Comparison of ENCODE assay signal across 8 cellular contexts in the genomic region with DNA sequence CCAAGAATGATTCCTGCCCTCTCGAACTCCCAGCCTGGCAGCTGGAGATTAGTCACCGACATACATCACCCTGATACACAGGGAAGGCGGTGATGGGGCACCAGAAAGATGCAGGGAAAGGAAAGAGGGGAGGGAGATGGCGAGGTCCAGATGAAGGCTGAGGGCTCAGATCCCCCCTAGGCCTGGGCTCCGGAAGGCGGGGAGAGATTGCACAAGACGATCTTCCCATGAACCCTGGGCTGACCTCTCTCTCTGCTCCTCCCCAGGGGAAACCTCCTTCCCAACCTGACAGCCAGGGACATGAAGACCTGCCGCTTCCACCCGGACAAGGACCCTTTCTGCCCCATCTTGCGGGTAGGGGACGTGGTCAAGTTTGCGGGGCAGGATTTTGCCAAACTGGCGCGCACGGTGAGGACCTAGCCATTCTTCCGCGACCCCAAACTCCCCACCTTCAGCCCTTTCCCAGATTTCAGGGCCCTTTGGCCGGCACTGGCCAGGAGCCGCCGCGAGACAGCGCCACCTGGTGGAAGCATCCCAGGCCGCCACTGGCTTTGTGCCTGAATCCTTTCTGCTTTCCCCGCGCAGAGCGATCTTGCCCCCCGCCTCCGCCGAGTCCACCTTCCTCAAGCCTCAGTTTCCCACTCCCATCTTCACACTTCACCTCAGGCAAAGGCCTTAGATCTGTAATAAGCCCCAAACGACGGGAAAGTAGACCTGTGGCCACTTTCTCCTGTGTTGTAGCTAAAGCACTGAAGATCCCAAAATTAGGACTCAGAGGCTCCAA. TPM values are rescaled to one million over a fixed set of nuclear protein-coding genes. Genes with fewer than 3 reads are reported as not detected.
DNase-seq lines count a peak whose midpoint lies in the region; ATAC-seq and TF ChIP-seq lines count a peak whose summit lies in the region.

No MANE protein-coding gene starts in this region.

- no peak overlapping the region for H3K4me3 ChIP-seq in Caco-2 (ENCODE audit: low read depth, low read length)

- BruUV-seq in Caco-2 (replicated peaks; lab: Mats Ljungman, UMichigan) = no TSS peak

- CTCF ChIA-PET in Caco-2 (lab: Charles Lee) = interaction anchor here (1.2 kb wide), 1 partner anchor 125 kb away, joined by 4 read pairs; no protein-coding TSS in a partner anchor

- H3K9me3 ChIP-seq in Caco-2 = no peaks in the 10 kb centered on the region

- H3K9me3 Mint-ChIP-seq in Caco-2 (ENCODE audit: unreplicated experiment) = no peaks in the 10 kb centered on the region

- peaks cover 6% of the 10 kb centered on the region; the same call in 1 of the 2 replicates for H3K4me1 ChIP-seq in Caco-2

- H3K4me3 Mint-ChIP-seq in Caco-2 (ENCODE audit: unreplicated experiment) = no peak overlapping the region

- H3K27ac Mint-ChIP-seq in Caco-2 (ENCODE audit: unreplicated experiment) = no peak overlapping the region

- H3K36me3 Mint-ChIP-seq in Caco-2 (ENCODE audit: insufficient read depth, unreplicated experiment) = no peaks in the 10 kb centered on the region

- H3K36me3 ChIP-seq in Caco-2 (ENCODE audit: control insufficient read depth, insufficient read depth, low read length) = no peaks in the 10 kb centered on the region

- peak in 1 of 2 experiments; percentile 56 for DNase-seq in Caco-2
- DNase-seq in HuH-7.5 (ENCODE audit: low spot score) = peak; percentile 64
- peak; percentile 34 for DNase-seq in activated CD4-positive, alpha-beta T cell treated with anti-CD3 and anti-CD28 coated beads for 1 hour
- peak; percentile 36 for DNase-seq in cerebellar cortex (ENCODE audit: low spot score)
- peak; percentile 73 for DNase-seq in left lobe of liver (ENCODE audit: low spot score)
- DNase-seq in stimulated activated CD4-positive, alpha-beta T cell treated with anti-CD3 and anti-CD28 coated beads, TNF-alpha, amount 100 ng/mL, for 24 hours (ENCODE audit: low read depth in 3 of 3) = peak; percentile 33 to 64 (median 33)

- H3K27me3 ChIP-seq in Caco-2 (replicated peaks; ENCODE audit: control insufficient read depth, insufficient read depth, low read length) = no peaks in the 10 kb centered on the region

- H3K4me1 Mint-ChIP-seq in Caco-2 (ENCODE audit: low read depth, unreplicated experiment) = peaks cover 5% of the 10 kb centered on the region

- intact Hi-C loops in Caco-2 (cut with micrococcal nuclease; ENCODE audit: unreplicated experiment) = loop anchor here (5.0 to 10.0 kb wide), 2 partner anchors 53 to 1175 kb away; no protein-coding TSS in a partner anchor

- TF ChIP-seq CTCF in Caco-2 (IDR thresholded peaks at IDR 0.05; ENCODE audit: insufficient read depth in 1 of 2, low read depth in 1 of 2, low read length in 1 of 2, severe bottlenecking in 1 of 2, unreplicated experiment in 1 of 2) = peak; percentile 30 to 71

- POLR2A ChIA-PET in Caco-2 (lab: Charles Lee) = interaction anchor here (0.7 kb wide), 1 partner anchor 11 kb away, joined by 14 read pairs; no protein-coding TSS in a partner anchor

- no peaks in the 10 kb centered on the region for H3K27me3 Mint-ChIP-seq in Caco-2 (ENCODE audit: insufficient read depth, unreplicated experiment)

- ATAC-seq in left lobe of liver (peak; percentile 84), GM21526 (IDR thresholded peaks at IDR 0.05; ENCODE audit: low FRiP score, unreplicated experiment) (no peak), GM19395 (IDR thresholded peaks at IDR 0.05; ENCODE audit: unreplicated experiment) (no peak)

RNA-seq across cellular contexts. Expression of a gene that starts 11.5 kb away (rescaled TPM):
- total RNA-seq in Caco-2 (2022) (not detected in 2 replicates), left lobe of liver (0.50 TPM)

RNA-seq across cellular contexts. Expression of a gene that starts 14.0 kb away (rescaled TPM):
- total RNA-seq in Caco-2 (2022) = 206 and 212 TPM in 2 replicates
- 24.3 TPM for total RNA-seq in left lobe of liver

RNA-seq across cellular contexts. Expression of a gene that starts 24.9 kb away (rescaled TPM):
- total RNA-seq in Caco-2 (2022) = 107 and 120 TPM in 2 replicates
- 102 TPM for total RNA-seq in left lobe of liver

RNA-seq across cellular contexts. Expression of a gene that starts 31.3 kb away (rescaled TPM):
- total RNA-seq in Caco-2 (2022) (not detected in 2 replicates), left lobe of liver (not detected)

RNA-seq across cellular contexts. Expression of a gene that starts 40.8 kb away (rescaled TPM):
- total RNA-seq in Caco-2 (2022) (not detected in 2 replicates), left lobe of liver (1.6 TPM)
